Comparison of ENCODE assay signal across 10 cellular contexts in the genomic region with DNA sequence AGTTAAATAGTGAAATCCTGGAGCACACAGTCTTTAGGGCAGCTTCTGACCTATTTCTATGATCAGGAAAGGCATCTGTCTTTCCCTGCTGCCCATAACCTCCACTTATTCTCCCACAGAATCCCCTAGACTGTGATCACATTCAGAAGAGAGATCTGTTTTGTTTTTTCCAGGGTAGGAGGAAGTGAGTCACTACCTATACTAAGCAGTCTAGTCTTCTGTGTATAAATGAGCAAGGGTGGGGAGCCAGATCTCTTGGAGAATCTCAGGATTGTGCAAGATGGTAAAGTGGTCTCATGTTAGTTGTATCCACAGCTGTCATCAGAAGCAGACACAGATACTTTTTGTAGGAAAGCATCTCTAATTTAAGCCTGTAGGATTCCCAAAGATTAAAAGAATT. TPM values are rescaled to one million over a fixed set of nuclear protein-coding genes. Genes with fewer than 3 reads are reported as not detected.
DNase-seq lines count a peak whose midpoint lies in the region; ATAC-seq and TF ChIP-seq lines count a peak whose summit lies in the region.
"Had no signal": no experiment of that assay in that cellular context is flagged by ENCODE, and none has a peak within 500 bp of the region (broad histone marks: within the 10 kb centered on the region; RNA-seq: fewer than 3 reads in every experiment).

No MANE protein-coding gene starts in this region.

- peaks cover 45% of the 10 kb centered on the region for H3K36me3 Mint-ChIP-seq in activated T-helper 2 cell treated with anti-CD3 and anti-CD28 coated beads, Interferon-gamma antibody, Interleukin-2, Interleukin-4, amounts not matched to agents 10 μg/mL and 5 μg/mL and 100 μg/mL, durations not matched to agents 14 hours and 24 hours and 36 hours (ENCODE audit: low read depth)
- H3K36me3 Mint-ChIP-seq in neural progenitor cell, result peaks cover 5% of the 10 kb centered on the region

- DNase-seq in AG09319 (ENCODE audit: extremely low read depth, low read depth) (peak; percentile 52), KBM-7 (peak; percentile 75), iris pigment epithelial cell (ENCODE audit: low read depth) (peak; percentile 97), neural progenitor cell (ENCODE audit: low spot score) (no peak), NCI-H69 (lab: John Stamatoyannopoulos, UW) (no peak)
- no peak for DNase-seq in activated T-helper 2 cell treated with anti-CD3 and anti-CD28 coated beads, Interferon-gamma antibody, Interleukin-2, Interleukin-4, amounts not matched to agents 10 μg/mL and 5 μg/mL and 100 μg/mL, durations not matched to agents 14 hours and 24 hours and 36 hours (ENCODE audit: low spot score)
- DNase-seq: GOT3; naive thymus-derived CD4-positive, alpha-beta T cell had no signal

- H3K9me3 Mint-ChIP-seq in activated T-helper 2 cell treated with anti-CD3 and anti-CD28 coated beads, Interferon-gamma antibody, Interleukin-2, Interleukin-4, amounts not matched to agents 10 μg/mL and 5 μg/mL and 100 μg/mL, durations not matched to agents 14 hours and 24 hours and 36 hours, result no peaks in the 10 kb centered on the region
- no peaks in the 10 kb centered on the region for H3K9me3 Mint-ChIP-seq in neural progenitor cell
- H3K9me3 Mint-ChIP-seq: naive thymus-derived CD4-positive, alpha-beta T cell had no signal

- H3F3A ChIP-seq in neural progenitor cell (ENCODE audit: low read depth), result no peaks in the 10 kb centered on the region

- no peaks in the 10 kb centered on the region for H3K4me1 ChIP-seq in neural progenitor cell

- no peaks in the 10 kb centered on the region for H3K79me2 ChIP-seq in neural progenitor cell (ENCODE audit: low read depth)

- no peak overlapping the region for H2AFZ ChIP-seq in neural progenitor cell (replicated peaks)

- intact Hi-C loops in activated T-helper 2 cell treated with anti-CD3 and anti-CD28 coated beads, Interferon-gamma antibody, Interleukin-2, Interleukin-4, amounts not matched to agents 10 μg/mL and 5 μg/mL and 100 μg/mL, durations not matched to agents 14 hours and 24 hours and 36 hours (cut with micrococcal nuclease), result loop anchor here (2.0 kb wide), 1 partner anchor 75 kb away; no protein-coding TSS in a partner anchor

- H3K4me3 ChIP-seq in neural progenitor cell, result no peak overlapping the region

- H3K27me3 Mint-ChIP-seq in activated T-helper 2 cell treated with anti-CD3 and anti-CD28 coated beads, Interferon-gamma antibody, Interleukin-2, Interleukin-4, amounts not matched to agents 10 μg/mL and 5 μg/mL and 100 μg/mL, durations not matched to agents 14 hours and 24 hours and 36 hours (ENCODE audit: low read depth), result no peaks in the 10 kb centered on the region
- H3K27me3 Mint-ChIP-seq in neural progenitor cell (ENCODE audit: insufficient read depth, low read depth), result no peaks in the 10 kb centered on the region
- H3K27me3 Mint-ChIP-seq: naive thymus-derived CD4-positive, alpha-beta T cell had no signal

- in situ Hi-C loops in KBM-7 (cut with MboI; ENCODE audit: low pct_unique_long_range_greater_than_20kb, low sequenced_read_pairs), result no loop called here

- no peak overlapping the region for H3K27ac ChIP-seq in neural progenitor cell

- TF ChIP-seq CTCF in AG09319 (IDR thresholded peaks at IDR 0.05; ENCODE audit: low read depth, low read length) (no peak), neural progenitor cell (IDR thresholded peaks at IDR 0.05) (no peak)

- no peak overlapping the region for H3K9ac ChIP-seq in neural progenitor cell

- H3K27ac Mint-ChIP-seq in activated T-helper 2 cell treated with anti-CD3 and anti-CD28 coated beads, Interferon-gamma antibody, Interleukin-2, Interleukin-4, amounts not matched to agents 10 μg/mL and 5 μg/mL and 100 μg/mL, durations not matched to agents 14 hours and 24 hours and 36 hours, result peak overlapping the region; percentile 35
- no peak overlapping the region for H3K27ac Mint-ChIP-seq in neural progenitor cell

- no peak overlapping the region for H3K4me2 ChIP-seq in neural progenitor cell

- H4K20me1 ChIP-seq in neural progenitor cell (ENCODE audit: low read depth), result no peaks in the 10 kb centered on the region

- no peaks in the 10 kb centered on the region for H3K36me3 ChIP-seq in neural progenitor cell

- no peak overlapping the region for H3K4me3 Mint-ChIP-seq in activated T-helper 2 cell treated with anti-CD3 and anti-CD28 coated beads, Interferon-gamma antibody, Interleukin-2, Interleukin-4, amounts not matched to agents 10 μg/mL and 5 μg/mL and 100 μg/mL, durations not matched to agents 14 hours and 24 hours and 36 hours (ENCODE audit: low read depth)
- H3K4me3 Mint-ChIP-seq in neural progenitor cell, result no peak overlapping the region

- H3K27me3 ChIP-seq in neural progenitor cell, result no peaks in the 10 kb centered on the region

- H3K9me3 ChIP-seq in neural progenitor cell (ENCODE audit: low read depth), result no peaks in the 10 kb centered on the region

- ATAC-seq in HG02623 (IDR thresholded peaks at IDR 0.05; ENCODE audit: unreplicated experiment) (no peak), HG03521 (IDR thresholded peaks at IDR 0.05; ENCODE audit: unreplicated experiment) (no peak)
- ATAC-seq: naive thymus-derived CD4-positive, alpha-beta T cell had no signal

- peaks cover 12% of the 10 kb centered on the region for H3K4me1 Mint-ChIP-seq in activated T-helper 2 cell treated with anti-CD3 and anti-CD28 coated beads, Interferon-gamma antibody, Interleukin-2, Interleukin-4, amounts not matched to agents 10 μg/mL and 5 μg/mL and 100 μg/mL, durations not matched to agents 14 hours and 24 hours and 36 hours (ENCODE audit: low read depth)
- H3K4me1 Mint-ChIP-seq in neural progenitor cell, result no peaks in the 10 kb centered on the region

RNA-seq across cellular contexts. Expression of gene FBXO22, which starts 11.8 kb away (rescaled TPM):
- 47.0 and 48.0 TPM in 2 replicates for total RNA-seq in activated T-helper 2 cell treated with anti-CD3 and anti-CD28 coated beads, Interferon-gamma antibody, Interleukin-2, Interleukin-4, amounts not matched to agents 10 μg/mL and 5 μg/mL and 100 μg/mL, durations not matched to agents 14 hours and 24 hours and 36 hours
- total RNA-seq in neural progenitor cell (ENCODE audit: low replicate concordance), result 58.4 and 70.9 TPM in 2 replicates

RNA-seq across cellular contexts. Expression of gene UBE2Q2, which starts 48.6 kb away (rescaled TPM):
- total RNA-seq in activated T-helper 2 cell treated with anti-CD3 and anti-CD28 coated beads, Interferon-gamma antibody, Interleukin-2, Interleukin-4, amounts not matched to agents 10 μg/mL and 5 μg/mL and 100 μg/mL, durations not matched to agents 14 hours and 24 hours and 36 hours, result 18.9 and 21.1 TPM in 2 replicates
- total RNA-seq in neural progenitor cell (ENCODE audit: low replicate concordance), result 21.8 and 25.8 TPM in 2 replicates

Comparison
In these comparisons a context has a peak if more than half of its experiments do, and no peak if none do; other contexts are left out.
1. DNase-seq: peak in AG09319 (single experiment), KBM-7 (single experiment) and iris pigment epithelial cell (single experiment); none in activated T-helper 2 cell treated with anti-CD3 and anti-CD28 coated beads, Interferon-gamma antibody, Interleukin-2, Interleukin-4, amounts not matched to agents 10 μg/mL and 5 μg/mL and 100 μg/mL, durations not matched to agents 14 hours and 24 hours and 36 hours (single experiment), neural progenitor cell (single experiment) and NCI-H69 (single experiment).